ENCODE assay signal across 10 cellular contexts in the genomic region with DNA sequence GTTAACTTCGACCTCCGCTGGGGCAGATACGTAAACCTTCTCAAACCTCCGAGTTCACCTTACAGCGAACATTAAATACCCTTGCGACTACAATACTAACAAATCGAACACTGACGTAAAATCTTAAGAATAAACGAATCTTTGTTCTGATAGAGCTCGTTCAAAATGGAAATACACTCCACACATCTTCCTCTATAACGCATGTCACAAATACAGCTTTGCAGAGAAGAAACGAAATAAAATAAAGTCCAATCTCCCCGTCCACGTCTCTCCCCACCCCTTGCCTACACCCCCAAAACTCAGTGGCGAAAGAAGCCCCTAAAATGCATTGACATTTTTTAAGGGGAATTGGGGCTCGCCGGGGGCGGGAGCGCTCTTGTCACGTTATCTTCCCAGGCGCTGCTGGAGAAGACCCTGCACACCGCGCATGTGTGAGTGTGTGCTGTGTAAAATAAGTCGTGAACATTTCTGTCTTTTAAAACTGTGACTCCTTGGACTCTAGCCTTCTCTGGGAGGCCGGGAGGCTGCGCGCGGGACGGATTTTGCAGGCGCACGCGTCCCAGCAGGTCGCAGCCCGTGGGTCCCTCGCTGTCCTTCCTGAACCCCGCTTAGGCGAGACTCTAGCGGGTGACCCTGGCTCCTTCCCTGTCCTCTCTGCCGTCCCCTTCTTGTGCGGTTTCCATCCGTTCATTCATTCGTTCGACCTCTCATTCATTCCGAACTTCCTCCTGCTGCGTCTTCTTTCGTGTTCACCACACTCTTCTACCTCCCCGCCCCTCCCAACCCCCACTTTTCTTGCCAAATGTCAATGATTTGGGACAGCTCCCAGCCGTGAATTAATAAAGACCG. TPM values are rescaled to one million over a fixed set of nuclear protein-coding genes. Genes with fewer than 3 reads are reported as not detected.
DNase-seq lines count a peak whose midpoint lies in the region; ATAC-seq, FAIRE-seq and TF ChIP-seq lines count a peak whose summit lies in the region.
"Had no signal": no experiment of that assay in that cellular context is flagged by ENCODE, and none has a peak within 500 bp of the region (broad histone marks: within the 10 kb centered on the region; RNA-seq: fewer than 3 reads in every experiment).

No MANE protein-coding gene starts in this region.

- FAIRE-seq in HepG2 (lab: Jason Lieb, UNC) = no peak

- POLR2A ChIA-PET in HepG2 (lab: Yijun Ruan, JAX) = no interaction called here
- POLR2A ChIA-PET in activated naive CD8-positive, alpha-beta T cell treated with anti-CD3 and anti-CD28 coated beads, Interleukin-2, amount 10 ng/mL, durations not matched to agents 7 days and 5 days (lab: Charles Lee) = interaction anchor here (1.3 to 2.4 kb wide), 3 partner anchors 10 to 24 kb away, joined by 3 to 13 read pairs (median 3); no protein-coding TSS in a partner anchor

- peaks cover 61% of the 10 kb centered on the region for H3K4me1 Mint-ChIP-seq in activated naive CD8-positive, alpha-beta T cell treated with anti-CD3 and anti-CD28 coated beads, Interleukin-2, amount 10 ng/mL, durations not matched to agents 7 days and 5 days
- H3K4me1 Mint-ChIP-seq in memory B cell = peaks cover 30% of the 10 kb centered on the region

- peaks cover 36% of the 10 kb centered on the region for H3K36me3 Mint-ChIP-seq in activated naive CD8-positive, alpha-beta T cell treated with anti-CD3 and anti-CD28 coated beads, Interleukin-2, amount 10 ng/mL, durations not matched to agents 7 days and 5 days
- peaks cover 20% of the 10 kb centered on the region for H3K36me3 Mint-ChIP-seq in memory B cell

- intact Hi-C loops in HepG2 (cut with micrococcal nuclease; ENCODE audit: unreplicated experiment) = no loop called here
- intact Hi-C loops in vagina (cut with DNase I) = no loop called here

- peak overlapping the region; percentile 0 to 35 (median 8) for H3K4me3 ChIP-seq in liver (ENCODE audit: low read depth in 1 of 3, low read length in 3 of 3)
- no peak overlapping the region for H3K4me3 ChIP-seq in HepG2 (replicated peaks in 1 of 3; ENCODE audit: insufficient read depth in 1 of 3, low read depth in 2 of 3, low read length in 3 of 3)
- H3K4me3 ChIP-seq in vagina = peak overlapping the region; percentile 33 to 44

- no peaks in the 10 kb centered on the region for H3K79me2 ChIP-seq in HepG2 (ENCODE audit: insufficient read depth, low read length)

- H3K9ac ChIP-seq in liver (ENCODE audit: low read depth in 1 of 2, low read length in 2 of 2) (no peak overlapping the region), HepG2 (ENCODE audit: insufficient read depth, low read depth, low read length) (no peak overlapping the region)

- H3K9me3 Mint-ChIP-seq in activated naive CD8-positive, alpha-beta T cell treated with anti-CD3 and anti-CD28 coated beads, Interleukin-2, amount 10 ng/mL, durations not matched to agents 7 days and 5 days = peaks cover 4% of the 10 kb centered on the region
- peaks cover 18% of the 10 kb centered on the region for H3K9me3 Mint-ChIP-seq in memory B cell

- H3K4me1 ChIP-seq in liver (ENCODE audit: control insufficient read depth in 4 of 4, insufficient read depth in 4 of 4, low read length in 3 of 4) (peaks cover 0 to 43% (median 26%) of the 10 kb centered on the region in 4 donors), HepG2 (ENCODE audit: insufficient read depth, low read length) (peaks cover 17% of the 10 kb centered on the region), vagina (peaks cover 68% of the 10 kb centered on the region)

- TF ChIP-seq EP300 in HepG2 (IDR thresholded peaks at IDR 0.05; ENCODE audit: low read depth in 2 of 2, low read length in 2 of 2) (no peak), HepG2 (CRISPR knock-in tag; IDR thresholded peaks at IDR 0.05; ENCODE audit: borderline replicate concordance) (no peak)

- H2AFZ ChIP-seq in HepG2 (ENCODE audit: low read length) = no peak overlapping the region

- TF ChIP-seq CTCF in liver (IDR thresholded peaks at IDR 0.05; ENCODE audit: low read depth, low read length, missing input control) = no peak
- TF ChIP-seq CTCF in HepG2 (CRISPR knock-in tag; IDR thresholded peaks at IDR 0.05) = no peak
- TF ChIP-seq CTCF in vagina (IDR thresholded peaks at IDR 0.05) = no peak

- H3K27ac Mint-ChIP-seq in activated naive CD8-positive, alpha-beta T cell treated with anti-CD3 and anti-CD28 coated beads, Interleukin-2, amount 10 ng/mL, durations not matched to agents 7 days and 5 days = peak overlapping the region; percentile 86
- peak overlapping the region; percentile 94 for H3K27ac Mint-ChIP-seq in memory B cell

- no peak for TF ChIP-seq RAD21 in liver (IDR thresholded peaks at IDR 0.05)
- no peak for TF ChIP-seq RAD21 in HepG2 (CRISPR knock-in tag; IDR thresholded peaks at IDR 0.05)

- TF ChIP-seq POLR2A in HepG2 (IDR thresholded peaks at IDR 0.05; ENCODE audit: insufficient read depth in 1 of 2, low read depth in 2 of 2, low read length in 2 of 2) (no peak), vagina (IDR thresholded peaks at IDR 0.05) (no peak)

- H3K27ac ChIP-seq in liver (ENCODE audit: low read depth in 1 of 2, low read length in 2 of 2) (peak overlapping the region in 1 of 2 donors; percentile 8), HepG2 (ENCODE audit: extremely low read length, insufficient read depth, low read length) (no peak overlapping the region), vagina (no peak overlapping the region)

- no peaks in the 10 kb centered on the region for H4K20me1 ChIP-seq in HepG2 (ENCODE audit: insufficient read depth, low read length)

- CTCF ChIA-PET in HepG2 (lab: Yijun Ruan, JAX; ENCODE audit: low intra/inter-chr PET ratio, low total read pairs) = no interaction called here

- ATAC-seq in HepG2 = no peak
- no peak for ATAC-seq in activated naive CD8-positive, alpha-beta T cell treated with anti-CD3 and anti-CD28 coated beads, Interleukin-2, amount 10 ng/mL, durations not matched to agents 7 days and 5 days (ENCODE audit: low read depth)
- no peak for ATAC-seq in memory B cell (ENCODE audit: low read depth)
- no peak for ATAC-seq in HG03460 (IDR thresholded peaks at IDR 0.05; ENCODE audit: unreplicated experiment)
- no peak for ATAC-seq in HG03039 (IDR thresholded peaks at IDR 0.05; ENCODE audit: unreplicated experiment)

- H3K9me3 ChIP-seq in liver (ENCODE audit: control insufficient read depth in 4 of 4, low read length in 3 of 4) (peaks cover 0 to 12% (median 4%) of the 10 kb centered on the region in 4 donors), HepG2 (ENCODE audit: low read length) (no peaks in the 10 kb centered on the region), vagina (no peaks in the 10 kb centered on the region)

- in situ Hi-C loops in HepG2 (cut with HindIII; ENCODE audit: extremely low pct_ligation_motif_present, low pct_unique_long_range_greater_than_20kb) = no loop called here

- WGBS in liver = 9% methylated on average over 49 of the region's 49 CpGs
- 66% methylated on average over 49 of the region's 49 CpGs for WGBS in HepG2 (ENCODE audit: low lambda C conversion rate)

- H3K27me3 Mint-ChIP-seq in activated naive CD8-positive, alpha-beta T cell treated with anti-CD3 and anti-CD28 coated beads, Interleukin-2, amount 10 ng/mL, durations not matched to agents 7 days and 5 days = peaks cover 63% of the 10 kb centered on the region
- peaks cover 48% of the 10 kb centered on the region for H3K27me3 Mint-ChIP-seq in memory B cell

- H3K27me3 ChIP-seq in liver (ENCODE audit: control insufficient read depth in 4 of 4, insufficient read depth in 4 of 4, low read length in 3 of 4) (peaks cover 0 to 50% (median 26%) of the 10 kb centered on the region in 4 donors), HepG2 (ENCODE audit: control insufficient read depth in 1 of 2, insufficient read depth in 2 of 2, low read length in 2 of 2) (peaks cover 12 to 89% of the 10 kb centered on the region in 2 experiments), vagina (peaks cover 32% of the 10 kb centered on the region)

- peak overlapping the region; percentile 91 for H3K4me3 Mint-ChIP-seq in activated naive CD8-positive, alpha-beta T cell treated with anti-CD3 and anti-CD28 coated beads, Interleukin-2, amount 10 ng/mL, durations not matched to agents 7 days and 5 days
- H3K4me3 Mint-ChIP-seq in memory B cell = peak overlapping the region; percentile 55

- no peak for DNase-seq in HepG2 (ENCODE audit: low spot score)
- DNase-seq in activated naive CD8-positive, alpha-beta T cell treated with anti-CD3 and anti-CD28 coated beads, Interleukin-2, amount 10 ng/mL, durations not matched to agents 7 days and 5 days = peak; percentile 45
- no peak for DNase-seq in memory B cell (ENCODE audit: low spot score in 2 of 2)
- DNase-seq in vagina (ENCODE audit: extremely low spot score in 2 of 2) = peak; percentile 13 to 70
- DNase-seq in NCI-H748 treated with DMSO at 0.1 percent for 48 hours (lab: John Stamatoyannopoulos, UW) = no peak
- DNase-seq: kidney glomerular epithelial cell, T1000 had no signal

- H3K36me3 ChIP-seq in liver (ENCODE audit: control insufficient read depth in 4 of 4, insufficient read depth in 3 of 4, low read depth in 1 of 4, low read length in 3 of 4) (no peaks in the 10 kb centered on the region), HepG2 (replicated peaks in 1 of 2; ENCODE audit: control insufficient read depth in 1 of 2, insufficient read depth in 2 of 2, low read length in 2 of 2) (no peaks in the 10 kb centered on the region), vagina (no peaks in the 10 kb centered on the region)

- no peak overlapping the region for H3K4me2 ChIP-seq in HepG2 (ENCODE audit: low read depth, low read length)

- no TSS peak for BruUV-seq in HepG2 (replicated peaks; lab: Mats Ljungman, UMichigan)

RNA-seq across cellular contexts. Expression of a gene that starts 2.4 kb away (rescaled TPM):
- 1 to 10 TPM; 1.2 to 1.6 TPM for total RNA-seq in liver
- polyA plus RNA-seq in liver = 1 to 10 TPM; 1.5 to 2.9 TPM
- total RNA-seq in HepG2 (2016; rRNA removed; fragmentation: Illumina TruSeq; extraction: Trizol) = not detected in 2 replicates
- total RNA-seq in HepG2 (2016; cell fraction: cytosol; rRNA removed; fragmentation: Illumina TruSeq; extraction: Trizol; ENCODE audit: low read depth) = not detected in 2 replicates
- total RNA-seq in HepG2 (2016; cell fraction: insoluble cytoplasmic fraction; rRNA removed; fragmentation: Illumina TruSeq; extraction: Trizol) = not detected in 2 replicates
- 0.24 TPM in 1 of 2 replicates, not detected in the other for total RNA-seq in HepG2 (2016; cell fraction: membrane; rRNA removed; fragmentation: Illumina TruSeq; extraction: Trizol)
- not detected in 2 replicates for total RNA-seq in HepG2 (2016; cell fraction: nucleus; rRNA removed; fragmentation: Illumina TruSeq; extraction: Trizol)
- 0.04 and 0.11 TPM in 2 replicates for polyA plus RNA-seq in HepG2 (2011; rRNA removed)
- polyA plus RNA-seq in HepG2 (2011; cell fraction: cytosol; rRNA removed) = 0.12 and 0.18 TPM in 2 replicates
- polyA plus RNA-seq in HepG2 (2011; cell fraction: nucleus; rRNA removed) = 0.14 TPM in 1 of 2 replicates, not detected in the other
- polyA plus RNA-seq in HepG2 (2012) = 0.08 and 0.30 TPM in 2 replicates
- not detected in 2 replicates for polyA plus RNA-seq in HepG2 (2016; cell fraction: cytosol; fragmentation: Illumina TruSeq; extraction: Trizol; ENCODE audit: low read depth)
- not detected in 2 replicates for polyA plus RNA-seq in HepG2 (2016; cell fraction: insoluble cytoplasmic fraction; fragmentation: Illumina TruSeq; extraction: Trizol; ENCODE audit: low read depth)
- 0.13 TPM in 1 of 2 replicates, not detected in the other for polyA plus RNA-seq in HepG2 (2016; cell fraction: membrane; fragmentation: Illumina TruSeq; extraction: Trizol; ENCODE audit: low read depth)
- not detected in 2 replicates for polyA plus RNA-seq in HepG2 (2016; cell fraction: nucleus; fragmentation: Illumina TruSeq; extraction: Trizol; ENCODE audit: insufficient read depth, low read depth)
- not detected in 2 replicates for polyA minus RNA-seq in HepG2 (2011; rRNA and poly(A)+ RNA removed; ENCODE audit: low replicate concordance)
- polyA minus RNA-seq in HepG2 (2011; cell fraction: cytosol; rRNA and poly(A)+ RNA removed) = not detected in 2 replicates
- polyA minus RNA-seq in HepG2 (2011; cell fraction: nucleus; rRNA and poly(A)+ RNA removed) = not detected in 2 replicates
- total RNA-seq in activated naive CD8-positive, alpha-beta T cell treated with anti-CD3 and anti-CD28 coated beads, Interleukin-2, amount 10 ng/mL, durations not matched to agents 7 days and 5 days = 10 to 100 TPM; 49.8 to 54.8 TPM
- total RNA-seq in vagina = 9.8 TPM

Comparison
In these comparisons a context has a peak if more than half of its experiments do, and no peak if none do; other contexts are left out.
1. H3K4me3 ChIP-seq: peak in liver (3 of 3) and vagina (2 of 2); none in HepG2 (0 of 3).
2. DNase-seq: peak in activated naive CD8-positive, alpha-beta T cell treated with anti-CD3 and anti-CD28 coated beads, Interleukin-2, amount 10 ng/mL, durations not matched to agents 7 days and 5 days (single experiment) and vagina (2 of 2); none in HepG2 (single experiment), memory B cell (0 of 2) and NCI-H748 treated with DMSO at 0.1 percent for 48 hours (single experiment).